20 cellular contexts compared by ENCODE assay signal in genomic region chr5:139861021-139861888, GRCh38.
"Had no signal": no experiment of that assay in that cellular context is flagged by ENCODE, and none has a peak within 500 bp of the region (broad histone marks: within the 10 kb centered on the region; RNA-seq: fewer than 3 reads in every experiment).

No MANE protein-coding gene starts in this region.

- H3K27ac ChIP-seq: esophagus muscularis mucosa, gastroesophageal sphincter, left ventricle myocardium inferior, right atrium auricular region, sigmoid colon, skin epidermis, stomach, uterus had no signal

- H3K27me3 ChIP-seq: dorsolateral prefrontal cortex, esophagus muscularis mucosa, gastroesophageal sphincter, ovary, right atrium auricular region, sigmoid colon, stomach, uterus had no signal

- ATAC-seq: gastroesophageal sphincter; left cardiac atrium; naive thymus-derived CD8-positive, alpha-beta T cell had no signal

- H3K36me3 Mint-ChIP-seq: naive thymus-derived CD8-positive, alpha-beta T cell; type B pancreatic cell had no signal

- H3K4me3 ChIP-seq: dorsolateral prefrontal cortex, esophagus muscularis mucosa, gastroesophageal sphincter, left ventricle myocardium inferior, lung, ovary, right atrium auricular region, sigmoid colon, skin epidermis, stomach, uterus had no signal

- DNase-seq: cortex of kidney; dorsolateral prefrontal cortex; effector CD8-positive, alpha-beta T cell; glutamatergic neuron; islet precursor cell; left cardiac atrium; left ventricle myocardium inferior; naive thymus-derived CD8-positive, alpha-beta T cell; sigmoid colon; stimulated activated CD4-positive, alpha-beta T cell treated with anti-CD3 and anti-CD28 coated beads, Interleukin-12 subunit alpha, Interleukin-12 subunit beta, amount 100 ng/mL, for 4 hours; stimulated activated naive CD4-positive, alpha-beta T cell; stomach; uterus had no signal

- H3K9me3 ChIP-seq: esophagus muscularis mucosa, gastroesophageal sphincter, left ventricle myocardium inferior, ovary, right atrium auricular region, sigmoid colon, stomach, uterus had no signal

- H3K9me3 Mint-ChIP-seq: naive thymus-derived CD8-positive, alpha-beta T cell; type B pancreatic cell had no signal

- H3K4me1 Mint-ChIP-seq: naive thymus-derived CD8-positive, alpha-beta T cell had no signal

- H3K36me3 ChIP-seq: esophagus muscularis mucosa, gastroesophageal sphincter, left ventricle myocardium inferior, ovary, right atrium auricular region, sigmoid colon, stomach, uterus had no signal

- H3K27ac Mint-ChIP-seq: naive thymus-derived CD8-positive, alpha-beta T cell; type B pancreatic cell had no signal

- H3K4me3 Mint-ChIP-seq: naive thymus-derived CD8-positive, alpha-beta T cell; type B pancreatic cell had no signal

- H3K4me1 ChIP-seq: uterus had no signal
